In the genomic region with DNA sequence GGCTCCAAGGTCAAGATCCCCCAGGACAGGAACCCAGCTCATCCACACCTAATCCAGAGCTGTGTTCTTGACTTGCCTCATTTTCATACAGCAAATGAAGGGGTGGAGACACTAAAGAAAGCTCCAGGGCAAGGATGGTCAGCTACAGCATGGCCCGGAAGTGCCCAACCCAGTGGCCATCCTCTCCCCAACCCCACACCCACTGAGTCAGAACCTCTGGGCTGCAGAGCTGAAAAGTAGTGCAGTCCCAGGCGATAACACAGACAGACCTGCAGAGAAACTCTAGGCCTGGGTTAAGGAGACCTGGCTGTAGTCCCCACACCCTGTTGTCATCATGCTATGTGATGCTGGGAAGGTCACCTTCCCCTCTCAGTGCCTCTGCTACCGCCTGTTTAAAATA, we compare ENCODE assay signal across 15 cellular contexts.
"Had no signal": no experiment of that assay in that cellular context is flagged by ENCODE, and none has a peak within 500 bp of the region (broad histone marks: within the 10 kb centered on the region; RNA-seq: fewer than 3 reads in every experiment).

No MANE protein-coding gene starts in this region.

- H3K9me3 ChIP-seq: heart left ventricle, neutrophil, ovary, prostate gland, sigmoid colon, uterus had no signal

- H3K4me1 ChIP-seq: prostate gland, uterus had no signal

- H3K36me3 ChIP-seq: brain microvascular endothelial cell, heart left ventricle, neutrophil, ovary, prostate gland, sigmoid colon, uterus had no signal

- DNase-seq: activated CD4-positive, alpha-beta T cell treated with anti-CD3 and anti-CD28 coated beads for 1 hour; activated naive CD4-positive, alpha-beta T cell treated with anti-CD3 and anti-CD28 coated beads, Interleukin-2, amount 50 U/mL, for 16 hours; effector CD4-positive, alpha-beta T cell; sigmoid colon; T-helper 2 cell had no signal

- H3K27ac ChIP-seq: brain microvascular endothelial cell, neutrophil, ovary, prostate gland, sigmoid colon, uterus had no signal

- H3K27me3 ChIP-seq: brain microvascular endothelial cell, heart left ventricle, ovary, sigmoid colon, uterus had no signal

- H3K4me3 ChIP-seq: heart left ventricle, ovary, prostate gland, sigmoid colon, uterus had no signal

- ATAC-seq: stimulated activated memory B cell treated with anti-CD40 and anti-IgM and Interleukin-4, amounts not matched to agents 10 μg/mL and 1 μg/mL and 100 μg/mL, for 72 hours had no signal

- FAIRE-seq: astrocyte, kidney, small intestine had no signal
